ENCODE assay signal across 21 cellular contexts in genomic region chr12:47306130-47306529, GRCh38.
DNase-seq lines count a peak whose midpoint lies in the region; ATAC-seq, FAIRE-seq and TF ChIP-seq lines count a peak whose summit lies in the region.
"Had no signal": no experiment of that assay in that cellular context is flagged by ENCODE, and none has a peak within 500 bp of the region (broad histone marks: within the 10 kb centered on the region; RNA-seq: fewer than 3 reads in every experiment).

No MANE protein-coding gene starts in this region.

- H3K4me1 Mint-ChIP-seq in activated naive CD4-positive, alpha-beta T cell treated with anti-CD3 and anti-CD28 coated beads, Interleukin-2, amount 50 U/mL, for 24 hours: peaks cover 78% of the 10 kb centered on the region
- peaks cover 12% of the 10 kb centered on the region for H3K4me1 Mint-ChIP-seq in T-helper 17 cell
- H3K4me1 Mint-ChIP-seq in stimulated activated naive B cell treated with anti-CD40 and anti-IgM and Interleukin-4, amounts not matched to agents 10 μg/mL and 1 μg/mL and 100 μg/mL, for 72 hours: peaks cover 41 to 89% of the 10 kb centered on the region in 2 donors

- TF ChIP-seq POLR2A in right lobe of liver (IDR thresholded peaks at IDR 0.05): no peak
- no peak for TF ChIP-seq POLR2A in GM12892 (IDR thresholded peaks at IDR 0.05; ENCODE audit: low read depth, low read length)

- no peak overlapping the region for H4K5ac ChIP-seq in mesendoderm (ENCODE audit: low read length)

- no peak overlapping the region for H4K8ac ChIP-seq in mesendoderm (ENCODE audit: low read depth, low read length)

- TF ChIP-seq CTCF in right lobe of liver (IDR thresholded peaks at IDR 0.05): no peak

- H3K18ac ChIP-seq in mesendoderm (ENCODE audit: low read length): no peak overlapping the region

- no peak overlapping the region for H2AK5ac ChIP-seq in mesendoderm (ENCODE audit: low read length)

- no CpG with 5 or more reads among the region's 22 CpGs for WGBS in mesendoderm (ENCODE audit: extremely low coverage, insufficient coverage, low lambda C conversion rate)
- 97% methylated on average over 4 of the region's 22 CpGs for WGBS in right lobe of liver (ENCODE audit: insufficient coverage, low coverage, low lambda C conversion rate, missing lambda C conversion rate)

- H3K27me3 ChIP-seq in mesendoderm (ENCODE audit: insufficient read depth, low read length, poor library complexity) (no peaks in the 10 kb centered on the region), right lobe of liver (no peaks in the 10 kb centered on the region)
- H3K27me3 ChIP-seq: SJSA1 had no signal

- no peaks in the 10 kb centered on the region for H3K27me3 Mint-ChIP-seq in activated naive CD4-positive, alpha-beta T cell treated with anti-CD3 and anti-CD28 coated beads, Interleukin-2, amount 50 U/mL, for 24 hours
- H3K27me3 Mint-ChIP-seq in T-helper 17 cell: no peaks in the 10 kb centered on the region
- no peaks in the 10 kb centered on the region for H3K27me3 Mint-ChIP-seq in stimulated activated naive B cell treated with anti-CD40 and anti-IgM and Interleukin-4, amounts not matched to agents 10 μg/mL and 1 μg/mL and 100 μg/mL, for 72 hours
- H3K27me3 Mint-ChIP-seq: CD4-positive, alpha-beta memory T cell had no signal

- intact Hi-C loops in right lobe of liver (cut with DNase I): no loop called here

- H2BK5ac ChIP-seq in mesendoderm (ENCODE audit: low read length): no peak overlapping the region

- H3K23ac ChIP-seq in mesendoderm (ENCODE audit: low read length): no peak overlapping the region

- H3K56ac ChIP-seq in mesendoderm (ENCODE audit: low read length): no peak overlapping the region

- no peak for ATAC-seq in activated naive CD4-positive, alpha-beta T cell treated with anti-CD3 and anti-CD28 coated beads, Interleukin-2, amount 50 U/mL, for 72 hours
- no peak for ATAC-seq in T-helper 17 cell
- no peak for ATAC-seq in stimulated activated naive B cell treated with anti-CD40 and anti-IgM and Interleukin-4, amounts not matched to agents 10 μg/mL and 1 μg/mL and 100 μg/mL, for 72 hours (replicated peaks)
- ATAC-seq in right lobe of liver: no peak

- peak overlapping the region; percentile 93 for H3K4me3 Mint-ChIP-seq in activated naive CD4-positive, alpha-beta T cell treated with anti-CD3 and anti-CD28 coated beads, Interleukin-2, amount 50 U/mL, for 24 hours
- H3K4me3 Mint-ChIP-seq in T-helper 17 cell: no peak overlapping the region
- peak overlapping the region; percentile 90 to 93 for H3K4me3 Mint-ChIP-seq in stimulated activated naive B cell treated with anti-CD40 and anti-IgM and Interleukin-4, amounts not matched to agents 10 μg/mL and 1 μg/mL and 100 μg/mL, for 72 hours

- H3K4me1 ChIP-seq in mesendoderm (ENCODE audit: control insufficient read depth, low read depth, low read length) (peaks cover 3% of the 10 kb centered on the region), right lobe of liver (peaks cover 0 to 19% (median 3%) of the 10 kb centered on the region in 4 donors)
- H3K4me1 ChIP-seq: BE2C had no signal

- no peaks in the 10 kb centered on the region for H3K79me1 ChIP-seq in mesendoderm (ENCODE audit: low read length)

- no peak overlapping the region for H3K9ac ChIP-seq in mesendoderm (ENCODE audit: low read length)

- no peak overlapping the region for H3K4ac ChIP-seq in mesendoderm (ENCODE audit: low read depth, low read length)

- H3K9me3 Mint-ChIP-seq in activated naive CD4-positive, alpha-beta T cell treated with anti-CD3 and anti-CD28 coated beads, Interleukin-2, amount 50 U/mL, for 24 hours: peaks cover 17% of the 10 kb centered on the region
- peaks cover 38 to 44% of the 10 kb centered on the region in 2 donors for H3K9me3 Mint-ChIP-seq in activated naive CD4-positive, alpha-beta T cell treated with anti-CD3 and anti-CD28 coated beads, Interleukin-2, amount 50 U/mL, for 72 hours
- peaks cover 32 to 40% of the 10 kb centered on the region in 2 donors for H3K9me3 Mint-ChIP-seq in stimulated activated naive B cell treated with anti-CD40 and anti-IgM and Interleukin-4, amounts not matched to agents 10 μg/mL and 1 μg/mL and 100 μg/mL, for 72 hours

- H3K9me3 ChIP-seq in T-helper 17 cell (ENCODE audit: control insufficient read depth, low read length, poor library complexity, severe bottlenecking) (peaks cover 2% of the 10 kb centered on the region), right lobe of liver (no peaks in the 10 kb centered on the region)
- H3K9me3 ChIP-seq: BE2C, SJSA1 had no signal

- peak overlapping the region; percentile 97 for H3K27ac Mint-ChIP-seq in activated naive CD4-positive, alpha-beta T cell treated with anti-CD3 and anti-CD28 coated beads, Interleukin-2, amount 50 U/mL, for 24 hours
- peak overlapping the region in 1 of 2 donors; percentile 93 for H3K27ac Mint-ChIP-seq in activated naive CD4-positive, alpha-beta T cell treated with anti-CD3 and anti-CD28 coated beads, Interleukin-2, amount 50 U/mL, for 72 hours
- peak overlapping the region; percentile 88 for H3K27ac Mint-ChIP-seq in T-helper 17 cell
- H3K27ac Mint-ChIP-seq in stimulated activated naive B cell treated with anti-CD40 and anti-IgM and Interleukin-4, amounts not matched to agents 10 μg/mL and 1 μg/mL and 100 μg/mL, for 72 hours: peak overlapping the region; percentile 98

- FAIRE-seq in GM12892 (lab: Jason Lieb, UNC): no peak
- FAIRE-seq: GM19239 had no signal

- H2BK120ac ChIP-seq in mesendoderm (ENCODE audit: low read depth, low read length): peak overlapping the region; percentile 11

- H3K36me3 Mint-ChIP-seq in activated naive CD4-positive, alpha-beta T cell treated with anti-CD3 and anti-CD28 coated beads, Interleukin-2, amount 50 U/mL, for 24 hours: peaks cover 51% of the 10 kb centered on the region
- peaks cover 76 to 84% of the 10 kb centered on the region in 2 donors for H3K36me3 Mint-ChIP-seq in activated naive CD4-positive, alpha-beta T cell treated with anti-CD3 and anti-CD28 coated beads, Interleukin-2, amount 50 U/mL, for 72 hours
- H3K36me3 Mint-ChIP-seq in T-helper 17 cell (ENCODE audit: low read depth): peaks cover 3% of the 10 kb centered on the region
- peaks cover 77 to 86% of the 10 kb centered on the region in 2 donors for H3K36me3 Mint-ChIP-seq in stimulated activated naive B cell treated with anti-CD40 and anti-IgM and Interleukin-4, amounts not matched to agents 10 μg/mL and 1 μg/mL and 100 μg/mL, for 72 hours

- H2BK15ac ChIP-seq in mesendoderm (replicated peaks; ENCODE audit: low read depth): no peak overlapping the region

- H3K4me3 ChIP-seq in mesendoderm (ENCODE audit: low read length): no peak overlapping the region
- no peak overlapping the region for H3K4me3 ChIP-seq in right lobe of liver
- H3K4me3 ChIP-seq: PC-9, SJSA1 had no signal

- no peak overlapping the region for H3K27ac ChIP-seq in mesendoderm (ENCODE audit: low read depth, low read length)
- H3K27ac ChIP-seq in right lobe of liver: no peak overlapping the region
- H3K27ac ChIP-seq: PC-9, SJSA1 had no signal

- H3K36me3 ChIP-seq in mesendoderm (ENCODE audit: control insufficient read depth, insufficient read depth, low read length): no peaks in the 10 kb centered on the region
- no peaks in the 10 kb centered on the region for H3K36me3 ChIP-seq in right lobe of liver
- H3K36me3 ChIP-seq: BE2C, SJSA1 had no signal

- H3K79me2 ChIP-seq in mesendoderm (ENCODE audit: control insufficient read depth, insufficient read depth, low read length): no peaks in the 10 kb centered on the region

- H3K4me2 ChIP-seq in mesendoderm (ENCODE audit: low read length): no peak overlapping the region
- H3K4me2 ChIP-seq: PC-9 had no signal

- DNase-seq in activated naive CD4-positive, alpha-beta T cell treated with anti-CD3 and anti-CD28 coated beads, Interleukin-2, amount 50 U/mL, for 72 hours (ENCODE audit: low spot score in 2 of 2): no peak
- DNase-seq in T-helper 17 cell (no peak), mesendoderm (no peak), right lobe of liver (no peak), cerebellar nuclear complex (lab: John Stamatoyannopoulos, UW) (no peak), GM12892 (ENCODE audit: insufficient read length) (no peak)
- DNase-seq in stimulated activated naive B cell treated with anti-CD40 and anti-IgM and Interleukin-4, amounts not matched to agents 10 μg/mL and 1 μg/mL and 100 μg/mL, for 72 hours: no peak
- DNase-seq: BE2C, Calu3, DMS53, H7, NCI-H1436 treated with DMSO at 0.1 percent for 48 hours, NCI-H2029 treated with DMSO at 0.1 percent for 48 hours, NCI-H2171 treated with DMSO at 0.1 percent for 48 hours, NCI-H446 treated with DMSO at 0.1 percent for 48 hours, NCI-H774, PC-9 had no signal
